In genomic region chr2:119753041-119753929, GRCh38 we compare ENCODE assay signal across 8 cellular contexts. TPM values are rescaled to one million over a fixed set of nuclear protein-coding genes. Genes with fewer than 3 reads are reported as not detected.
DNase-seq lines count a peak whose midpoint lies in the region; ATAC-seq and TF ChIP-seq lines count a peak whose summit lies in the region.

No MANE protein-coding gene starts in this region.

- no peak overlapping the region for H3K4me3 ChIP-seq in Jurkat, Clone E6-1 (ENCODE audit: low read length)
- no peak overlapping the region for H3K4me3 ChIP-seq in epithelial cell of esophagus (ENCODE audit: low read length)

- DNase-seq in Calu3 (peak; percentile 54), GM13977 (ENCODE audit: low spot score) (peak; percentile 46), epithelial cell of esophagus (ENCODE audit: low read depth) (peak; percentile 49), naive B cell (peak; percentile 42)
- DNase-seq in Jurkat, Clone E6-1 (ENCODE audit: low read depth, low spot score) = peak; percentile 45

- TF ChIP-seq CTCF in Calu3 (IDR thresholded peaks at IDR 0.05; ENCODE audit: unreplicated experiment) (peak; percentile 54), GM13977 (IDR thresholded peaks at IDR 0.05; ENCODE audit: extremely low read depth, insufficient read depth, missing control alignments) (peak; percentile 76), epithelial cell of esophagus (IDR thresholded peaks at IDR 0.05; ENCODE audit: insufficient read depth, low read depth, low read length, missing control alignments) (peak; percentile 64)

- intact Hi-C loops in Calu3 (cut with micrococcal nuclease; ENCODE audit: unreplicated experiment) = loop anchor here (1.0 to 10.0 kb wide), 3 partner anchors 70 to 422 kb away; partner anchors contain the start of gene EPB41L5

- no peak overlapping the region for H3K27ac Mint-ChIP-seq in Calu3 (ENCODE audit: unreplicated experiment)
- no peak overlapping the region for H3K27ac Mint-ChIP-seq in naive B cell

- H3K27me3 Mint-ChIP-seq in Calu3 (ENCODE audit: unreplicated experiment) (no peaks in the 10 kb centered on the region), naive B cell (peaks cover 0 to 4% (median 0%) of the 10 kb centered on the region in 3 donors)

- H3K9me3 Mint-ChIP-seq in Calu3 (ENCODE audit: low read depth, unreplicated experiment) (no peaks in the 10 kb centered on the region), naive B cell (no peaks in the 10 kb centered on the region)

- H3K36me3 Mint-ChIP-seq in Calu3 (ENCODE audit: insufficient read depth, unreplicated experiment) (no peaks in the 10 kb centered on the region), naive B cell (no peaks in the 10 kb centered on the region)

- peak; percentile 88 for ATAC-seq in SK-N-SH treated with all-trans-retinoic acid at 6 μM for 48 hours
- ATAC-seq in naive B cell (ENCODE audit: low read depth in 2 of 2) = peak; percentile 80 to 90
- ATAC-seq in GM18907 (IDR thresholded peaks at IDR 0.05; ENCODE audit: unreplicated experiment) = no peak
- ATAC-seq in GM19455 (IDR thresholded peaks at IDR 0.05; ENCODE audit: unreplicated experiment) = no peak

- H3K4me1 Mint-ChIP-seq in Calu3 (ENCODE audit: low read depth, unreplicated experiment) (peaks cover 19% of the 10 kb centered on the region), naive B cell (peaks cover 0 to 6% (median 4%) of the 10 kb centered on the region in 3 donors)

- no TSS peak for BruUV-seq in Calu3 (replicated peaks; lab: Mats Ljungman, UMichigan)

- H3K4me3 Mint-ChIP-seq in Calu3 (ENCODE audit: low read depth, unreplicated experiment) = no peak overlapping the region
- H3K4me3 Mint-ChIP-seq in naive B cell = no peak overlapping the region

- in situ Hi-C loops in GM13977 (cut with MboI; ENCODE audit: low pct_unique_long_range_greater_than_20kb, low sequenced_read_pairs, unreplicated experiment) = loop anchor here (10.0 kb wide), 1 partner anchor 422 kb away; no protein-coding TSS in a partner anchor

- CTCF ChIA-PET in Calu3 (lab: Charles Lee) = interaction anchor here (0.7 to 1.7 kb wide), 3 partner anchors 58 to 111 kb away, joined by 3 to 16 read pairs (median 3); no protein-coding TSS in a partner anchor

TF ChIP-seq in SK-N-SH treated with all-trans-retinoic acid at 6 μM for 48 hours, 23 proteins besides CTCF, POLR2A, EP300 and RAD21:
- TF ChIP-seq RARB (CRISPR knock-in tag; IDR thresholded peaks at IDR 0.05) = no peak
- TF ChIP-seq CREB5 (CRISPR knock-in tag; IDR thresholded peaks at IDR 0.05; ENCODE audit: low read depth) = no peak
- TF ChIP-seq GLIS3 (CRISPR knock-in tag; IDR thresholded peaks at IDR 0.05) = no peak
- TF ChIP-seq CSDC2 (CRISPR knock-in tag; IDR thresholded peaks at IDR 0.05) = no peak
- no peak for TF ChIP-seq ESRRG (CRISPR knock-in tag; IDR thresholded peaks at IDR 0.05)
- TF ChIP-seq ZNF8 (CRISPR knock-in tag; IDR thresholded peaks at IDR 0.05) = no peak
- TF ChIP-seq CSRNP3 (CRISPR knock-in tag; IDR thresholded peaks at IDR 0.05) = no peak
- TF ChIP-seq ZNF565 (CRISPR knock-in tag; conservative IDR thresholded peaks at IDR 0.05; ENCODE audit: low read depth) = no peak
- TF ChIP-seq PPARA (CRISPR knock-in tag; IDR thresholded peaks at IDR 0.05; ENCODE audit: borderline replicate concordance) = no peak
- no peak for TF ChIP-seq TOX (CRISPR knock-in tag; IDR thresholded peaks at IDR 0.05; ENCODE audit: borderline replicate concordance)
- TF ChIP-seq ARNTL (CRISPR knock-in tag; IDR thresholded peaks at IDR 0.05; ENCODE audit: borderline replicate concordance, low read depth) = no peak

RNA-seq across cellular contexts. Expression of gene PTPN4, which starts 6.4 kb away (rescaled TPM):
- 47.4 and 52.4 TPM in 2 replicates for total RNA-seq in Calu3 (2022)
- polyA plus RNA-seq in Jurkat, Clone E6-1 (2012; ENCODE audit: insufficient read depth, insufficient read length) = 13.5 TPM
- 10 to 100 TPM in 5 of 6 donors, 1 to 10 TPM in 1; 6.6 to 30.3 (median 25.5) TPM for polyA plus RNA-seq in naive B cell (ENCODE audit: low read depth in 6 of 6)

Comparison
In these comparisons a context has a peak if more than half of its experiments do, and no peak if none do; other contexts are left out.
1. ATAC-seq: peak in SK-N-SH treated with all-trans-retinoic acid at 6 μM for 48 hours (single experiment) and naive B cell (2 of 2); none in GM18907 (single experiment) and GM19455 (single experiment).
2. Peak in every context shown above with its lines, with median percentiles within 50 percentile points of each other: DNase-seq and CTCF ChIP-seq.